10 cellular contexts compared by ENCODE assay signal in genomic region chr5:39599721-39600431, GRCh38.
DNase-seq lines count a peak whose midpoint lies in the region; ATAC-seq and TF ChIP-seq lines count a peak whose summit lies in the region.
"Had no signal": no experiment of that assay in that cellular context is flagged by ENCODE, and none has a peak within 500 bp of the region (broad histone marks: within the 10 kb centered on the region; RNA-seq: fewer than 3 reads in every experiment).

No MANE protein-coding gene starts in this region.

- no peak for DNase-seq in left ventricle myocardium inferior
- DNase-seq in Right ventricle myocardium inferior (ENCODE audit: missing footprints): no peak
- DNase-seq in SHP77 treated with DMSO at 0.1 percent for 48 hours (lab: John Stamatoyannopoulos, UW): peak; percentile 44
- no peak for DNase-seq in uterus
- DNase-seq in stimulated activated CD4-positive, alpha-beta T cell treated with anti-CD3 and anti-CD28 coated beads, Interleukin-15, amount 100 ng/mL, for 24 hours: no peak
- DNase-seq in UCSD-AML1 (lab: John Stamatoyannopoulos, UW; ENCODE audit: unreplicated experiment): no peak
- DNase-seq: activated CD4-positive, alpha-beta T cell treated with anti-CD3 and anti-CD28 coated beads for 4 hours had no signal

- H3K4me1 ChIP-seq in left ventricle myocardium inferior: no peaks in the 10 kb centered on the region
- no peaks in the 10 kb centered on the region for H3K4me1 ChIP-seq in gastroesophageal sphincter
- H3K4me1 ChIP-seq in uterus: no peaks in the 10 kb centered on the region

- TF ChIP-seq CTCF in left ventricle myocardium inferior (IDR thresholded peaks at IDR 0.05; ENCODE audit: borderline replicate concordance) (peak; percentile 56), gastroesophageal sphincter (IDR thresholded peaks at IDR 0.05) (peak; percentile 20 to 47 (median 34)), uterus (IDR thresholded peaks at IDR 0.05) (peak in 3 of 4 experiments; percentile 27 to 42 (median 28))

- 15 to 24% methylated on average over 5 of the region's 5 CpGs for WGBS in gastroesophageal sphincter (ENCODE audit: low coverage in 1 of 2), 2 donors

- H3K27me3 ChIP-seq in left ventricle myocardium inferior (ENCODE audit: low read depth) (peaks cover 13% of the 10 kb centered on the region), gastroesophageal sphincter (no peaks in the 10 kb centered on the region), uterus (no peaks in the 10 kb centered on the region)

- no peaks in the 10 kb centered on the region for H3K36me3 ChIP-seq in left ventricle myocardium inferior
- H3K36me3 ChIP-seq in gastroesophageal sphincter: no peaks in the 10 kb centered on the region
- no peaks in the 10 kb centered on the region for H3K36me3 ChIP-seq in uterus

- TF ChIP-seq EP300 in gastroesophageal sphincter (IDR thresholded peaks at IDR 0.05): no peak

- H3K4me3 ChIP-seq in left ventricle myocardium inferior: no peak overlapping the region
- H3K4me3 ChIP-seq in gastroesophageal sphincter: no peak overlapping the region
- no peak overlapping the region for H3K4me3 ChIP-seq in uterus

- H3K27ac ChIP-seq in left ventricle myocardium inferior (replicated peaks) (no peak overlapping the region), gastroesophageal sphincter (no peak overlapping the region), uterus (no peak overlapping the region)

- intact Hi-C loops in left ventricle myocardium inferior (cut with micrococcal nuclease): no loop called here
- intact Hi-C loops in Right ventricle myocardium inferior (cut with DNase I): no loop called here
- intact Hi-C loops in uterus (cut with DNase I; ENCODE audit: low total_unique reads): loop anchor here (10.0 kb wide), 1 partner anchor 1085 kb away; no protein-coding TSS in a partner anchor

- peaks cover 8% of the 10 kb centered on the region for H3K9me3 ChIP-seq in left ventricle myocardium inferior (replicated peaks)
- H3K9me3 ChIP-seq in gastroesophageal sphincter: no peaks in the 10 kb centered on the region
- H3K9me3 ChIP-seq in uterus: no peaks in the 10 kb centered on the region

- ATAC-seq in Right ventricle myocardium inferior: no peak
- ATAC-seq in gastroesophageal sphincter: no peak
- ATAC-seq in GM19351 (IDR thresholded peaks at IDR 0.05; ENCODE audit: unreplicated experiment): no peak
- ATAC-seq: naive thymus-derived CD8-positive, alpha-beta T cell had no signal

- no peak for TF ChIP-seq POLR2A in gastroesophageal sphincter (IDR thresholded peaks at IDR 0.05)
- no peak for TF ChIP-seq POLR2A in uterus (IDR thresholded peaks at IDR 0.05)
